ENCODE assay signal across 14 cellular contexts in genomic region chr1:236663934-236664333, GRCh38. TPM values are rescaled to one million over a fixed set of nuclear protein-coding genes. Genes with fewer than 3 reads are reported as not detected.
DNase-seq lines count a peak whose midpoint lies in the region; ATAC-seq, FAIRE-seq and TF ChIP-seq lines count a peak whose summit lies in the region.
"Had no signal": no experiment of that assay in that cellular context is flagged by ENCODE, and none has a peak within 500 bp of the region (broad histone marks: within the 10 kb centered on the region; RNA-seq: fewer than 3 reads in every experiment).

No MANE protein-coding gene starts in this region.

- CTCF ChIA-PET in H1 (lab: Charles Lee; ENCODE audit: partially characterized antibody) (no interaction called here), A673 (lab: Charles Lee) (no interaction called here)

- H3K9ac ChIP-seq in H1 (replicated peaks in 1 of 4; ENCODE audit: extremely low read depth in 1 of 4, low read depth in 3 of 4, low read length in 3 of 4): no peak overlapping the region
- H3K9ac ChIP-seq: BLaER1 had no signal

- intact Hi-C loops in A673 (cut with micrococcal nuclease; ENCODE audit: unreplicated experiment): no loop called here

- FAIRE-seq in H1 (lab: Jason Lieb, UNC): no peak
- FAIRE-seq: K562 had no signal

- no peak overlapping the region for H2BK15ac ChIP-seq in H1 (ENCODE audit: low read length)

- H3K27me3 ChIP-seq in H1 (replicated peaks in 1 of 4; ENCODE audit: control insufficient read depth in 3 of 4, extremely low read depth in 1 of 4, insufficient read depth in 3 of 4, low read length in 3 of 4): no peaks in the 10 kb centered on the region
- no peaks in the 10 kb centered on the region for H3K27me3 ChIP-seq in A673 (replicated peaks; ENCODE audit: insufficient read depth, low read depth, low read length, poor library complexity)
- H3K27me3 ChIP-seq: BLaER1 had no signal

- H3K27ac ChIP-seq in H1 (ENCODE audit: low read depth, low read length) (no peak overlapping the region), A673 (ENCODE audit: low read depth, low read length, poor library complexity, severe bottlenecking) (no peak overlapping the region)
- H3K27ac ChIP-seq: BLaER1 had no signal

- no peak overlapping the region for H4K8ac ChIP-seq in H1 (ENCODE audit: extremely low read depth, insufficient read depth, low read length)

- no peak overlapping the region for H3K56ac ChIP-seq in H1 (replicated peaks; ENCODE audit: insufficient read length, low read depth, low read length)

- no peaks in the 10 kb centered on the region for H3K36me3 Mint-ChIP-seq in activated naive CD8-positive, alpha-beta T cell treated with anti-CD3 and anti-CD28 coated beads, Interleukin-2, amount 50 U/mL, for 24 hours (ENCODE audit: low read depth)

- H3K4me3 Mint-ChIP-seq in activated naive CD8-positive, alpha-beta T cell treated with anti-CD3 and anti-CD28 coated beads, Interleukin-2, amount 50 U/mL, for 24 hours: no peak overlapping the region
- H3K4me3 Mint-ChIP-seq: H9 had no signal

- TF ChIP-seq CTCF in H1 (IDR thresholded peaks at IDR 0.05; ENCODE audit: control extremely low read depth in 1 of 3, insufficient read depth in 1 of 3, low read depth in 1 of 3, low read length in 3 of 3) (no peak), A673 (conservative IDR thresholded peaks at IDR 0.05; ENCODE audit: low read depth, low read length) (no peak)

- H3K79me1 ChIP-seq in H1 (ENCODE audit: low read depth, low read length): no peaks in the 10 kb centered on the region

- no peak overlapping the region for H4K91ac ChIP-seq in H1 (replicated peaks; ENCODE audit: insufficient read length, low read length)

- H3K4me1 ChIP-seq in H1 (replicated peaks in 1 of 4; ENCODE audit: control insufficient read depth in 3 of 4, insufficient read depth in 4 of 4, low read length in 3 of 4) (peaks cover 3 to 4% (median 4%) of the 10 kb centered on the region in 4 experiments; a peak in 4 of 7 replicates), A673 (ENCODE audit: insufficient read depth, low read length, poor library complexity, severe bottlenecking) (no peaks in the 10 kb centered on the region)
- H3K4me1 ChIP-seq: BLaER1 had no signal

- no peak overlapping the region for H2BK12ac ChIP-seq in H1 (ENCODE audit: low read depth, low read length)

- POLR2A ChIA-PET in H1 (lab: Charles Lee; ENCODE audit: partially characterized antibody): no interaction called here
- POLR2A ChIA-PET in A673 (lab: Charles Lee; ENCODE audit: low non-redundant PET): no interaction called here

- TF ChIP-seq EP300 in H1 (IDR thresholded peaks at IDR 0.05; ENCODE audit: borderline replicate concordance in 1 of 2, low read depth in 2 of 2, low read length in 2 of 2): no peak

- no TSS peak for BruUV-seq in A673 (replicated peaks; lab: Mats Ljungman, UMichigan)

- no peak for TF ChIP-seq RAD21 in H1 (IDR thresholded peaks at IDR 0.05 in 1 of 2, conservative IDR thresholded peaks at IDR 0.05 in 1 of 2; ENCODE audit: low read depth in 2 of 2, low read length in 2 of 2)

- peaks cover 6% of the 10 kb centered on the region for H3K27me3 Mint-ChIP-seq in activated naive CD8-positive, alpha-beta T cell treated with anti-CD3 and anti-CD28 coated beads, Interleukin-2, amount 50 U/mL, for 24 hours

- no peak for ATAC-seq in activated naive CD8-positive, alpha-beta T cell treated with anti-CD3 and anti-CD28 coated beads, Interleukin-2, amount 50 U/mL, for 24 hours
- ATAC-seq: K562 had no signal

- H3K23me2 ChIP-seq in H1 (ENCODE audit: low read depth, low read length): no peaks in the 10 kb centered on the region

- H3K79me2 ChIP-seq in H1 (ENCODE audit: control insufficient read depth in 1 of 2, insufficient read depth in 2 of 2, low read length in 2 of 2): no peaks in the 10 kb centered on the region

- H3K9me3 Mint-ChIP-seq in activated naive CD8-positive, alpha-beta T cell treated with anti-CD3 and anti-CD28 coated beads, Interleukin-2, amount 50 U/mL, for 24 hours: no peaks in the 10 kb centered on the region

- no peaks in the 10 kb centered on the region for H3K4me1 Mint-ChIP-seq in activated naive CD8-positive, alpha-beta T cell treated with anti-CD3 and anti-CD28 coated beads, Interleukin-2, amount 50 U/mL, for 24 hours

- H2AK5ac ChIP-seq in H1 (ENCODE audit: low read depth, low read length): no peak overlapping the region

- no peak overlapping the region for H4K5ac ChIP-seq in H1 (ENCODE audit: insufficient read length, low read depth, low read length)

- H3K14ac ChIP-seq in H1 (ENCODE audit: insufficient read length): no peak overlapping the region

- H3K27ac Mint-ChIP-seq in activated naive CD8-positive, alpha-beta T cell treated with anti-CD3 and anti-CD28 coated beads, Interleukin-2, amount 50 U/mL, for 24 hours: no peak overlapping the region
- H3K27ac Mint-ChIP-seq: H9 had no signal

- H2BK5ac ChIP-seq in H1 (ENCODE audit: low read depth, low read length): no peak overlapping the region

- H3K4me2 ChIP-seq in H1 (ENCODE audit: insufficient read depth in 1 of 2, low read depth in 2 of 2, low read length in 2 of 2): no peak overlapping the region
- H3K4me2 ChIP-seq: BLaER1 had no signal

- H3K4me3 ChIP-seq in H1 (ENCODE audit: extremely low read depth in 1 of 4, insufficient read depth in 2 of 4, low read depth in 3 of 4, low read length in 4 of 4): no peak overlapping the region
- no peak overlapping the region for H3K4me3 ChIP-seq in A673 (ENCODE audit: low read depth, low read length, poor library complexity, severe bottlenecking)
- H3K4me3 ChIP-seq: BLaER1, K562 had no signal

- H3K23ac ChIP-seq in H1 (ENCODE audit: insufficient read length): no peak overlapping the region

- H4K20me1 ChIP-seq in H1 (replicated peaks in 1 of 2; ENCODE audit: control insufficient read depth in 1 of 2, insufficient read depth in 2 of 2, low read length in 2 of 2): no peaks in the 10 kb centered on the region
- H4K20me1 ChIP-seq: BLaER1 had no signal

- peak; percentile 73 for DNase-seq in ELR (ENCODE audit: low read depth)
- peak; percentile 6 for DNase-seq in NCI-H226
- DNase-seq in H1 (ENCODE audit: low read depth in 1 of 2, low spot score in 2 of 2): no peak
- peak; percentile 21 for DNase-seq in stromal cell of bone marrow (ENCODE audit: low read depth)
- DNase-seq in activated naive CD8-positive, alpha-beta T cell treated with anti-CD3 and anti-CD28 coated beads, Interleukin-2, amount 50 U/mL, for 24 hours: no peak
- no peak for DNase-seq in NCI-H345 (lab: John Stamatoyannopoulos, UW)
- no peak for DNase-seq in A673 (ENCODE audit: low spot score)
- DNase-seq: H9, NCI-H1048, NCI-H1694, NCI-H446 treated with DMSO at 0.1 percent for 48 hours, SW 1271 had no signal

- peak overlapping the region; percentile 52 for H2AFZ ChIP-seq in H1 (ENCODE audit: low read length)

- no peak for TF ChIP-seq POLR2A in H1 (IDR thresholded peaks at IDR 0.05; ENCODE audit: control extremely low read depth in 1 of 2, low read depth in 2 of 2, low read length in 2 of 2)

- WGBS in H1 (ENCODE audit: extremely low coverage in 1 of 2, insufficient coverage in 1 of 2, insufficient read length in 1 of 2, insufficient replicate concordance in 2 of 2, low coverage in 1 of 2, low lambda C conversion rate in 2 of 2, missing lambda C conversion rate in 1 of 2), 2 experiments: 83% methylated on average over 1 of the region's 1 CpG; no CpG with 5 or more reads in 1 of the 2 experiments

- H3K18ac ChIP-seq in H1 (ENCODE audit: extremely low read depth, low read length): no peak overlapping the region

- H3K36me3 ChIP-seq in H1 (ENCODE audit: control insufficient read depth in 2 of 4, insufficient read depth in 4 of 4, low read length in 3 of 4) (no peaks in the 10 kb centered on the region), A673 (ENCODE audit: insufficient read depth, low read length, poor library complexity, severe bottlenecking) (no peaks in the 10 kb centered on the region)
- H3K36me3 ChIP-seq: BLaER1 had no signal

- no peak overlapping the region for H2BK120ac ChIP-seq in H1 (replicated peaks; ENCODE audit: low read depth, low read length)

- no peak overlapping the region for H3K4ac ChIP-seq in H1 (replicated peaks; ENCODE audit: insufficient read length, low read depth, low read length)

- H2BK20ac ChIP-seq in H1 (ENCODE audit: low read length): no peak overlapping the region

- H3K9me3 ChIP-seq in H1 (ENCODE audit: insufficient read depth in 2 of 2, low read depth in 1 of 2, low read length in 1 of 2): no peaks in the 10 kb centered on the region
- H3K9me3 ChIP-seq in A673 (ENCODE audit: low read depth, low read length, poor library complexity, severe bottlenecking): no peaks in the 10 kb centered on the region
- H3K9me3 ChIP-seq: BLaER1 had no signal

TF ChIP-seq in H1, 55 proteins besides CTCF, POLR2A, EP300 and RAD21 (continues in another document):
- TF ChIP-seq SP4 (IDR thresholded peaks at IDR 0.05; ENCODE audit: low read length) (no peak), TBP (IDR thresholded peaks at IDR 0.05; ENCODE audit: low read depth, low read length) (no peak), SAP30 (IDR thresholded peaks at IDR 0.05; ENCODE audit: insufficient read depth, insufficient replicate concordance, low read length) (no peak)

RNA-seq across cellular contexts. Expression of gene ACTN2, which starts 22.4 kb away (rescaled TPM):
- 3.4 and 4.1 TPM in 2 replicates for total RNA-seq in H1 (2021; fragmentation: NEBNext Ultra II Directional; extraction: Animal tissue kit (Norgen Biotek cat#: 25700))
- polyA plus RNA-seq in H1 (2011; rRNA removed): 1.9 and 2.4 TPM in 2 replicates
- 2.3 TPM for polyA plus RNA-seq in H1 (2011; cell fraction: cytosol; rRNA removed)
- 8.6 TPM for polyA plus RNA-seq in H1 (2011; cell fraction: nucleus; rRNA removed)
- polyA plus RNA-seq in H1 (2012, experiment 1 of 2): 1.8 to 3.7 TPM (median 2.8 TPM) in 4 replicates
- 0.26 TPM for polyA plus RNA-seq in H1 (2012, experiment 2 of 2)
- 1.6 TPM for polyA plus RNA-seq in H1 (2013, experiment 1 of 2)
- 1.6 TPM for polyA plus RNA-seq in H1 (2013, experiment 2 of 2)
- polyA minus RNA-seq in H1 (2011; rRNA and poly(A)+ RNA removed): 1.1 and 2.8 TPM in 2 replicates
- 1.2 TPM for polyA minus RNA-seq in H1 (2011; cell fraction: cytosol; rRNA and poly(A)+ RNA removed)
- polyA minus RNA-seq in H1 (2011; cell fraction: nucleus; rRNA and poly(A)+ RNA removed): 2.9 TPM
- total RNA-seq in A673 (2021): 34.2 and 39.4 TPM in 2 replicates

RNA-seq across cellular contexts. Expression of gene HEATR1, which starts 59.6 kb away (rescaled TPM):
- 95.0 and 95.8 TPM in 2 replicates for total RNA-seq in H1 (2021; fragmentation: NEBNext Ultra II Directional; extraction: Animal tissue kit (Norgen Biotek cat#: 25700))
- polyA plus RNA-seq in H1 (2011; rRNA removed): 9.3 and 13.0 TPM in 2 replicates
- 15.0 TPM for polyA plus RNA-seq in H1 (2011; cell fraction: cytosol; rRNA removed)
- polyA plus RNA-seq in H1 (2011; cell fraction: nucleus; rRNA removed): 19.3 TPM
- 22.1 to 41.8 TPM (median 29.1 TPM) in 4 replicates for polyA plus RNA-seq in H1 (2012, experiment 1 of 2)
- 2.2 TPM for polyA plus RNA-seq in H1 (2012, experiment 2 of 2)
- polyA plus RNA-seq in H1 (2013, experiment 1 of 2): 29.0 TPM
- polyA plus RNA-seq in H1 (2013, experiment 2 of 2): 25.7 TPM
- polyA minus RNA-seq in H1 (2011; rRNA and poly(A)+ RNA removed): 138 and 187 TPM in 2 replicates
- polyA minus RNA-seq in H1 (2011; cell fraction: cytosol; rRNA and poly(A)+ RNA removed): 42.9 TPM
- polyA minus RNA-seq in H1 (2011; cell fraction: nucleus; rRNA and poly(A)+ RNA removed): 98.7 TPM
- 47.7 and 59.7 TPM in 2 replicates for total RNA-seq in A673 (2021)

Comparison
In these comparisons a context has a peak if more than half of its experiments do, and no peak if none do; other contexts are left out.
1. DNase-seq: peak in ELR (single experiment), NCI-H226 (single experiment) and stromal cell of bone marrow (single experiment); none in H1 (0 of 2), activated naive CD8-positive, alpha-beta T cell treated with anti-CD3 and anti-CD28 coated beads, Interleukin-2, amount 50 U/mL, for 24 hours (single experiment), NCI-H345 (single experiment) and A673 (single experiment).